ENCODE assay signal across 1 cellular context in the genomic region with DNA sequence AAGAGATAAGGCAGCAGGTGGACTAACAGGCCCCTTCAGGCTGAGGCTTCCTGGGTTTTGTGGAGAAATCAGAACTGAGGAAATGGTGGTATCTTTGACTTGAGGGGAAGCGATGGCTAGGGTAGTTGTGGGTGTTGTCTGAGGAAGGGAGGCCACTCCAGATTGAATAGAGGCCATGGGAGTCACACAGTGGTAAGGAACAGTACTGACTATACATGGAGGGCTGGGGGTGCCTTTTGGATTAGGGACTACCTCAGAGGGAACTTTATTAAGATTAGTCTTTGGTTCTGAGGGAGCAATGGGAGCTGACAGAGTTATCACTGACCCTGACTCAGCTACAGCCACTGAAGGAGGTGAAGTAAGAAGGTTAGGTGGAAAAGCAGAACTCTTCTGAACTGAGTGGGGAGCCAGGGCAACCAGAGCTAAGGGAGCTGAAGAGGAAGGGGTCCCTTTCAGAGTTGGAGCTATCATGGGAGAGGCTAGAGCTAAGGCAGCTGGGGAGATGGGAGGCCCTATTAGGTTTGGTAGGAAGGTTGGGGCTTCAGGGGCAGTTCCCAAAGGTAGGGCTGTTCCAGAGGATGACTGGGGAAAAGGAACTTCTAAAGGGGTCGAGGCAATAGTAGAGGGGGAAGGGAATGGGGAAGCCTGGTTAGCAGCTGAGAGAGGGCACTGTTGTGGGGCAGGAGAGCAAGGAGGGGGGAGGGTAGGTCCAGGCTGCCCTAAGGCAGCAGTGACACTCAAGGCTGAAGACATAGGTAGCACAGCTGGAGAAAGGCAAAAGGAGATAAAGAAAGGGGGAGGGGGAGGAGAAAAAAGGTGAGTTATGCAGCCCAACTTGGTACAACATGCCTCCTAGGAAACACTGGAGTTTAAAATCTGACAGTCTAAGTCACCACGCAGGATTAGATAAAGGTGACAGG.
TF ChIP-seq lines count a peak whose summit lies in the region.

No MANE protein-coding gene starts in this region.

TF ChIP-seq in GM12878, 131 proteins besides CTCF, POLR2A, EP300 and RAD21:
- TF ChIP-seq ATF7 (IDR thresholded peaks at IDR 0.05; ENCODE audit: low read depth) (no peak), FOXK2 (IDR thresholded peaks at IDR 0.05) (no peak), MYC (IDR thresholded peaks at IDR 0.05; ENCODE audit: insufficient read depth, insufficient read length, insufficient replicate concordance, low read length, severe bottlenecking) (no peak), JUNB (IDR thresholded peaks at IDR 0.05) (no peak), CBFB (IDR thresholded peaks at IDR 0.05; ENCODE audit: low read depth) (no peak), MYB (IDR thresholded peaks at IDR 0.05; ENCODE audit: borderline replicate concordance, low read depth, low read length) (no peak), ZBED1 (IDR thresholded peaks at IDR 0.05; ENCODE audit: borderline replicate concordance) (no peak), NR2C2 (IDR thresholded peaks at IDR 0.05; ENCODE audit: borderline replicate concordance, control insufficient read depth, insufficient read length, low read depth) (no peak), SP1 (IDR thresholded peaks at IDR 0.05; ENCODE audit: low read depth, low read length) (no peak), WRNIP1 (IDR thresholded peaks at IDR 0.05; ENCODE audit: borderline replicate concordance, low read depth, low read length) (no peak), BHLHE40 (IDR thresholded peaks at IDR 0.05; ENCODE audit: borderline replicate concordance in 1 of 2, low read depth in 2 of 2, low read length in 1 of 2) (no peak)
- TF ChIP-seq, protein P1, sequence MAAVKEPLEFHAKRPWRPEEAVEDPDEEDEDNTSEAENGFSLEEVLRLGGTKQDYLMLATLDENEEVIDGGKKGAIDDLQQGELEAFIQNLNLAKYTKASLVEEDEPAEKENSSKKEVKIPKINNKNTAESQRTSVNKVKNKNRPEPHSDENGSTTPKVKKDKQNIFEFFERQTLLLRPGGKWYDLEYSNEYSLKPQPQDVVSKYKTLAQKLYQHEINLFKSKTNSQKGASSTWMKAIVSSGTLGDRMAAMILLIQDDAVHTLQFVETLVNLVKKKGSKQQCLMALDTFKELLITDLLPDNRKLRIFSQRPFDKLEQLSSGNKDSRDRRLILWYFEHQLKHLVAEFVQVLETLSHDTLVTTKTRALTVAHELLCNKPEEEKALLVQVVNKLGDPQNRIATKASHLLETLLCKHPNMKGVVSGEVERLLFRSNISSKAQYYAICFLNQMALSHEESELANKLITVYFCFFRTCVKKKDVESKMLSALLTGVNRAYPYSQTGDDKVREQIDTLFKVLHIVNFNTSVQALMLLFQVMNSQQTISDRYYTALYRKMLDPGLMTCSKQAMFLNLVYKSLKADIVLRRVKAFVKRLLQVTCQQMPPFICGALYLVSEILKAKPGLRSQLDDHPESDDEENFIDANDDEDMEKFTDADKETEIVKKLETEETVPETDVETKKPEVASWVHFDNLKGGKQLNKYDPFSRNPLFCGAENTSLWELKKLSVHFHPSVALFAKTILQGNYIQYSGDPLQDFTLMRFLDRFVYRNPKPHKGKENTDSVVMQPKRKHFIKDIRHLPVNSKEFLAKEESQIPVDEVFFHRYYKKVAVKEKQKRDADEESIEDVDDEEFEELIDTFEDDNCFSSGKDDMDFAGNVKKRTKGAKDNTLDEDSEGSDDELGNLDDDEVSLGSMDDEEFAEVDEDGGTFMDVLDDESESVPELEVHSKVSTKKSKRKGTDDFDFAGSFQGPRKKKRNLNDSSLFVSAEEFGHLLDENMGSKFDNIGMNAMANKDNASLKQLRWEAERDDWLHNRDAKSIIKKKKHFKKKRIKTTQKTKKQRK (IDR thresholded peaks at IDR 0.05; ENCODE audit: low read depth, low read length), result no peak
- TF ChIP-seq, protein P2, sequence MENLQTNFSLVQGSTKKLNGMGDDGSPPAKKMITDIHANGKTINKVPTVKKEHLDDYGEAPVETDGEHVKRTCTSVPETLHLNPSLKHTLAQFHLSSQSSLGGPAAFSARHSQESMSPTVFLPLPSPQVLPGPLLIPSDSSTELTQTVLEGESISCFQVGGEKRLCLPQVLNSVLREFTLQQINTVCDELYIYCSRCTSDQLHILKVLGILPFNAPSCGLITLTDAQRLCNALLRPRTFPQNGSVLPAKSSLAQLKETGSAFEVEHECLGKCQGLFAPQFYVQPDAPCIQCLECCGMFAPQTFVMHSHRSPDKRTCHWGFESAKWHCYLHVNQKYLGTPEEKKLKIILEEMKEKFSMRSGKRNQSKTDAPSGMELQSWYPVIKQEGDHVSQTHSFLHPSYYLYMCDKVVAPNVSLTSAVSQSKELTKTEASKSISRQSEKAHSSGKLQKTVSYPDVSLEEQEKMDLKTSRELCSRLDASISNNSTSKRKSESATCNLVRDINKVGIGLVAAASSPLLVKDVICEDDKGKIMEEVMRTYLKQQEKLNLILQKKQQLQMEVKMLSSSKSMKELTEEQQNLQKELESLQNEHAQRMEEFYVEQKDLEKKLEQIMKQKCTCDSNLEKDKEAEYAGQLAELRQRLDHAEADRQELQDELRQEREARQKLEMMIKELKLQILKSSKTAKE (IDR thresholded peaks at IDR 0.05; ENCODE audit: low read depth, poor library complexity, severe bottlenecking), result no peak
- TF ChIP-seq, protein P3, sequence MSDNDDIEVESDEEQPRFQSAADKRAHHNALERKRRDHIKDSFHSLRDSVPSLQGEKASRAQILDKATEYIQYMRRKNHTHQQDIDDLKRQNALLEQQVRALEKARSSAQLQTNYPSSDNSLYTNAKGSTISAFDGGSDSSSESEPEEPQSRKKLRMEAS (IDR thresholded peaks at IDR 0.05; ENCODE audit: low read depth, low read length), result no peak
- TF ChIP-seq, protein P4, sequence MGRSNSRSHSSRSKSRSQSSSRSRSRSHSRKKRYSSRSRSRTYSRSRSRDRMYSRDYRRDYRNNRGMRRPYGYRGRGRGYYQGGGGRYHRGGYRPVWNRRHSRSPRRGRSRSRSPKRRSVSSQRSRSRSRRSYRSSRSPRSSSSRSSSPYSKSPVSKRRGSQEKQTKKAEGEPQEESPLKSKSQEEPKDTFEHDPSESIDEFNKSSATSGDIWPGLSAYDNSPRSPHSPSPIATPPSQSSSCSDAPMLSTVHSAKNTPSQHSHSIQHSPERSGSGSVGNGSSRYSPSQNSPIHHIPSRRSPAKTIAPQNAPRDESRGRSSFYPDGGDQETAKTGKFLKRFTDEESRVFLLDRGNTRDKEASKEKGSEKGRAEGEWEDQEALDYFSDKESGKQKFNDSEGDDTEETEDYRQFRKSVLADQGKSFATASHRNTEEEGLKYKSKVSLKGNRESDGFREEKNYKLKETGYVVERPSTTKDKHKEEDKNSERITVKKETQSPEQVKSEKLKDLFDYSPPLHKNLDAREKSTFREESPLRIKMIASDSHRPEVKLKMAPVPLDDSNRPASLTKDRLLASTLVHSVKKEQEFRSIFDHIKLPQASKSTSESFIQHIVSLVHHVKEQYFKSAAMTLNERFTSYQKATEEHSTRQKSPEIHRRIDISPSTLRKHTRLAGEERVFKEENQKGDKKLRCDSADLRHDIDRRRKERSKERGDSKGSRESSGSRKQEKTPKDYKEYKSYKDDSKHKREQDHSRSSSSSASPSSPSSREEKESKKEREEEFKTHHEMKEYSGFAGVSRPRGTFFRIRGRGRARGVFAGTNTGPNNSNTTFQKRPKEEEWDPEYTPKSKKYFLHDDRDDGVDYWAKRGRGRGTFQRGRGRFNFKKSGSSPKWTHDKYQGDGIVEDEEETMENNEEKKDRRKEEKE (IDR thresholded peaks at IDR 0.05), result no peak
TF ChIP-seq in GM12878: peak in this region for 0.
